ENCODE assay signal across 2 cellular contexts in genomic region chr5:139835656-139836055, GRCh38.
TF ChIP-seq lines count a peak whose summit lies in the region.

No MANE protein-coding gene starts in this region.

TF ChIP-seq in HepG2, 621 proteins besides CTCF, POLR2A, EP300 and RAD21 (continued from another document and continues in another):
- TF ChIP-seq GRHL1 (CRISPR knock-in tag; conservative IDR thresholded peaks at IDR 0.05) (no peak), MEF2D (CRISPR knock-in tag; IDR thresholded peaks at IDR 0.05) (no peak), ADNP (CRISPR knock-in tag; IDR thresholded peaks at IDR 0.05) (no peak), NFRKB (IDR thresholded peaks at IDR 0.05) (no peak), GTF2F1 (IDR thresholded peaks at IDR 0.05; ENCODE audit: low read length) (no peak), STAG1 (CRISPR knock-in tag; IDR thresholded peaks at IDR 0.05) (no peak), ZNF263 (CRISPR knock-in tag; IDR thresholded peaks at IDR 0.05) (no peak), AGO1 (IDR thresholded peaks at IDR 0.05; ENCODE audit: low read depth, low read length, poor library complexity, severe bottlenecking) (no peak), ARID4A (CRISPR knock-in tag; IDR thresholded peaks at IDR 0.05; ENCODE audit: borderline replicate concordance) (no peak), GATAD2A (CRISPR knock-in tag; IDR thresholded peaks at IDR 0.05) (no peak), ZNF33A (CRISPR knock-in tag; IDR thresholded peaks at IDR 0.05; ENCODE audit: borderline replicate concordance) (no peak), ZNF276 (CRISPR knock-in tag; IDR thresholded peaks at IDR 0.05; ENCODE audit: low read depth) (no peak), NR2F6 (IDR thresholded peaks at IDR 0.05) (no peak), NR2F6 (CRISPR knock-in tag; IDR thresholded peaks at IDR 0.05) (no peak), HIC2 (CRISPR knock-in tag; IDR thresholded peaks at IDR 0.05; ENCODE audit: low read depth) (no peak)

TF ChIP-seq in PFSK-1, 5 proteins besides CTCF, POLR2A, EP300 and RAD21 (continued from another document):
- TF ChIP-seq REST (IDR thresholded peaks at IDR 0.05; ENCODE audit: insufficient read depth in 1 of 2, low read depth in 2 of 2, low read length in 2 of 2), result peak; percentile 74 to 90
- TF ChIP-seq FOXP2 (optimal IDR thresholded peaks at IDR 0.05; ENCODE audit: borderline replicate concordance, extremely low read depth, extremely low read length, insufficient read depth), result no peak
- no peak for TF ChIP-seq SIN3A (IDR thresholded peaks at IDR 0.05; ENCODE audit: borderline replicate concordance, insufficient read depth, low read length)
